18 cellular contexts compared by ENCODE assay signal in the genomic region with DNA sequence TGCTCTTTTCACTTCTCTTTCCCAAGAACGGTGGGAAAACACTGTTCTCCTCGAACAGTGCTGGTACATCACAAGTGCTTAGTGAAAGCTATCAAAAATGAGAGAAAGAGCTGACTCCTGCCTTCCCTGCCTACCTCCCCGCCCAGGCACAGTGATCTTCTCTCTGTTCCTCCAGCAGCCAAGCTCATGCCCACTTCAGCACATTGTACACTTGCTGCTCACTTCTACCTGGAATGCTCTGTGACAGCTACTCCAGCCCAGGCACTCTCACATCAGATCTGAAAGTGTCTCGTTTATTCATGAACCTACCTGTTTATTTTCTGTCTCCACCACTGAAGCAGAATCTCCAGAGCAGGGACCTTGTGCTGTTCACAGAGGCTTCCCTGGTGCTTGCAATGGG. TPM values are rescaled to one million over a fixed set of nuclear protein-coding genes. Genes with fewer than 3 reads are reported as not detected.
DNase-seq lines count a peak whose midpoint lies in the region; ATAC-seq and TF ChIP-seq lines count a peak whose summit lies in the region.
"Had no signal": no experiment of that assay in that cellular context is flagged by ENCODE, and none has a peak within 500 bp of the region (broad histone marks: within the 10 kb centered on the region; RNA-seq: fewer than 3 reads in every experiment).

No MANE protein-coding gene starts in this region.

- no peak for ATAC-seq in CD8-positive, alpha-beta T cell
- ATAC-seq in GM19467 (IDR thresholded peaks at IDR 0.05; ENCODE audit: unreplicated experiment): no peak
- ATAC-seq: left ventricle myocardium superior, Right ventricle myocardium inferior had no signal

- H3K9me3 Mint-ChIP-seq in CD8-positive, alpha-beta T cell: no peaks in the 10 kb centered on the region
- no peaks in the 10 kb centered on the region for H3K9me3 Mint-ChIP-seq in endodermal cell
- no peaks in the 10 kb centered on the region for H3K9me3 Mint-ChIP-seq in progenitor cell of endocrine pancreas (ENCODE audit: low read depth)

- POLR2A ChIA-PET in CD8-positive, alpha-beta T cell (lab: Charles Lee): interaction anchor here (2.1 kb wide), 1 partner anchor 17 kb away, joined by 11 read pairs; no protein-coding TSS in a partner anchor
- POLR2A ChIA-PET in HEK293 (lab: Yijun Ruan, JAX): interaction anchor here (1.1 kb wide), 1 partner anchor 38 kb away, joined by 3 read pairs; no protein-coding TSS in a partner anchor

- no peak overlapping the region for H3K4me3 ChIP-seq in CD8-positive, alpha-beta T cell (ENCODE audit: low read depth, low read length)
- H3K4me3 ChIP-seq in HEK293 (ENCODE audit: low read depth, low read length) (no peak overlapping the region), endodermal cell (ENCODE audit: low read length) (no peak overlapping the region)

- peaks cover 41% of the 10 kb centered on the region for H3K4me1 Mint-ChIP-seq in CD8-positive, alpha-beta T cell (ENCODE audit: low read depth)
- peaks cover 25% of the 10 kb centered on the region for H3K4me1 Mint-ChIP-seq in endodermal cell
- H3K4me1 Mint-ChIP-seq in progenitor cell of endocrine pancreas (ENCODE audit: low read depth): peaks cover 35% of the 10 kb centered on the region

- no peak overlapping the region for H3K9ac ChIP-seq in endodermal cell (ENCODE audit: extremely low read depth, low read length, poor library complexity, severe bottlenecking)

- H3K4me3 Mint-ChIP-seq in CD8-positive, alpha-beta T cell: peak overlapping the region; percentile 61
- peak overlapping the region; percentile 9 for H3K4me3 Mint-ChIP-seq in endodermal cell
- H3K4me3 Mint-ChIP-seq in progenitor cell of endocrine pancreas (ENCODE audit: low read depth): peak overlapping the region; percentile 11

- H3K36me3 ChIP-seq in CD8-positive, alpha-beta T cell (ENCODE audit: insufficient read depth, low read length): no peaks in the 10 kb centered on the region
- H3K36me3 ChIP-seq in HEK293 (ENCODE audit: control insufficient read depth in 2 of 2, insufficient read depth in 1 of 2, low read length in 2 of 2) (peaks cover 0 to 15% of the 10 kb centered on the region in 2 experiments; a peak in 1 of 3 replicates), endodermal cell (ENCODE audit: control insufficient read depth, insufficient read depth, low read length) (peaks cover 13% of the 10 kb centered on the region)
- H3K36me3 ChIP-seq: transverse colon had no signal

- 90 to 92% methylated on average over 4 of the region's 4 CpGs for WGBS in endodermal cell (ENCODE audit: insufficient coverage in 1 of 2, insufficient read length in 1 of 2), 2 experiments

- H3K27ac ChIP-seq in CD8-positive, alpha-beta T cell (ENCODE audit: low read depth, low read length): no peak overlapping the region
- H3K27ac ChIP-seq in HEK293 (ENCODE audit: extremely low read depth, low read depth, low read length) (no peak overlapping the region), endodermal cell (ENCODE audit: low read depth, low read length) (no peak overlapping the region)

- H3K36me3 Mint-ChIP-seq in CD8-positive, alpha-beta T cell: peaks cover 14% of the 10 kb centered on the region
- H3K36me3 Mint-ChIP-seq in endodermal cell (ENCODE audit: low read depth): peaks cover 20% of the 10 kb centered on the region
- H3K36me3 Mint-ChIP-seq in progenitor cell of endocrine pancreas (ENCODE audit: insufficient read depth): peaks cover 13% of the 10 kb centered on the region

- H3K27me3 ChIP-seq in CD8-positive, alpha-beta T cell (ENCODE audit: insufficient read depth, low read length): no peaks in the 10 kb centered on the region
- no peaks in the 10 kb centered on the region for H3K27me3 ChIP-seq in endodermal cell (ENCODE audit: control insufficient read depth, insufficient read depth, low read length, poor library complexity, severe bottlenecking)
- H3K27me3 ChIP-seq: transverse colon had no signal

- H3K27me3 Mint-ChIP-seq in CD8-positive, alpha-beta T cell (ENCODE audit: low read depth): no peaks in the 10 kb centered on the region
- H3K27me3 Mint-ChIP-seq in endodermal cell (ENCODE audit: insufficient read depth): no peaks in the 10 kb centered on the region
- H3K27me3 Mint-ChIP-seq in progenitor cell of endocrine pancreas: no peaks in the 10 kb centered on the region

- H3K9me3 ChIP-seq in CD8-positive, alpha-beta T cell (ENCODE audit: low read length): no peaks in the 10 kb centered on the region
- H3K9me3 ChIP-seq in HEK293 (ENCODE audit: control insufficient read depth, insufficient read depth, low read depth, low read length) (no peaks in the 10 kb centered on the region), endodermal cell (ENCODE audit: control insufficient read depth, low read length) (no peaks in the 10 kb centered on the region)
- H3K9me3 ChIP-seq: transverse colon had no signal

- no peak for TF ChIP-seq CTCF in CD8-positive, alpha-beta T cell (IDR thresholded peaks at IDR 0.05)
- no peak for TF ChIP-seq CTCF in HEK293 (tag by site-specific recombination; IDR thresholded peaks at IDR 0.05)
- no peak for TF ChIP-seq CTCF in endodermal cell (conservative IDR thresholded peaks at IDR 0.05)
- no peak for TF ChIP-seq CTCF in progenitor cell of endocrine pancreas (IDR thresholded peaks at IDR 0.05; ENCODE audit: unreplicated experiment)

- CTCF ChIA-PET in CD8-positive, alpha-beta T cell (lab: Charles Lee): interaction anchor here (1.7 kb wide), 1 partner anchor 54 kb away, joined by 5 read pairs; no protein-coding TSS in a partner anchor
- CTCF ChIA-PET in HEK293 (lab: Yijun Ruan, JAX): interaction anchor here (0.6 to 1.1 kb wide), 2 partner anchors 13 to 248 kb away, joined by 3 read pairs; no protein-coding TSS in a partner anchor

- H3K27ac Mint-ChIP-seq in CD8-positive, alpha-beta T cell: peak overlapping the region; percentile 0
- peak overlapping the region; percentile 15 for H3K27ac Mint-ChIP-seq in endodermal cell
- no peak overlapping the region for H3K27ac Mint-ChIP-seq in progenitor cell of endocrine pancreas

- H3K4me1 ChIP-seq in CD8-positive, alpha-beta T cell (ENCODE audit: insufficient read depth, low read length): peaks cover 18% of the 10 kb centered on the region
- peaks cover 6% of the 10 kb centered on the region; the same call in 1 of the 2 replicates for H3K4me1 ChIP-seq in HEK293 (ENCODE audit: control insufficient read depth, insufficient read depth, low read length)
- H3K4me1 ChIP-seq in endodermal cell (ENCODE audit: control insufficient read depth, insufficient read depth, low read length): peaks cover 3% of the 10 kb centered on the region

- DNase-seq in CD8-positive, alpha-beta T cell: no peak
- DNase-seq in endodermal cell: no peak
- no peak for DNase-seq in progenitor cell of endocrine pancreas (ENCODE audit: low spot score, unreplicated experiment)
- no peak for DNase-seq in HPDE6-E6E7 (ENCODE audit: extremely low spot score)
- no peak for DNase-seq in central memory CD4-positive, alpha-beta T cell
- DNase-seq in NCI-H2081 (lab: John Stamatoyannopoulos, UW): no peak
- DNase-seq: activated CD4-positive, alpha-beta T cell treated with anti-CD3 and anti-CD28 coated beads for 4 hours; hippocampal formation; left ventricle myocardium superior; NCI-H1048; NCI-H187 treated with DMSO at 0.1 percent for 48 hours; OCI-M1; stimulated activated CD4-positive, alpha-beta T cell treated with anti-CD3 and anti-CD28 coated beads, Interleukin-2, amount 100 ng/mL, for 48 hours; stimulated activated naive CD4-positive, alpha-beta T cell treated with Interleukin-2 at 50 U/mL for 16 hours; transverse colon had no signal

- intact Hi-C loops in CD8-positive, alpha-beta T cell (cut with DNase I, micrococcal nuclease): loop anchor here (2.0 to 5.0 kb wide), 3 partner anchors 17 to 54 kb away; partner anchors contain the start of gene ZNF367 (in 1 of the 2)

TF ChIP-seq in HEK293, 187 proteins besides CTCF, POLR2A, EP300 and RAD21:
- TF ChIP-seq, protein P1, sequence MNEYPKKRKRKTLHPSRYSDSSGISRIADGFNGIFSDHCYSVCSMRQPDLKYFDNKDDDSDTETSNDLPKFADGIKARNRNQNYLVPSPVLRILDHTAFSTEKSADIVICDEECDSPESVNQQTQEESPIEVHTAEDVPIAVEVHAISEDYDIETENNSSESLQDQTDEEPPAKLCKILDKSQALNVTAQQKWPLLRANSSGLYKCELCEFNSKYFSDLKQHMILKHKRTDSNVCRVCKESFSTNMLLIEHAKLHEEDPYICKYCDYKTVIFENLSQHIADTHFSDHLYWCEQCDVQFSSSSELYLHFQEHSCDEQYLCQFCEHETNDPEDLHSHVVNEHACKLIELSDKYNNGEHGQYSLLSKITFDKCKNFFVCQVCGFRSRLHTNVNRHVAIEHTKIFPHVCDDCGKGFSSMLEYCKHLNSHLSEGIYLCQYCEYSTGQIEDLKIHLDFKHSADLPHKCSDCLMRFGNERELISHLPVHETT (tag by site-specific recombination; IDR thresholded peaks at IDR 0.05): no peak
- TF ChIP-seq ZNF350 (tag by site-specific recombination; IDR thresholded peaks at IDR 0.05): no peak
- no peak for TF ChIP-seq ZBTB7A (tag by site-specific recombination; IDR thresholded peaks at IDR 0.05; ENCODE audit: low read depth)
- TF ChIP-seq ZNF114 (tag by site-specific recombination; IDR thresholded peaks at IDR 0.05): no peak
- TF ChIP-seq ZNF830 (tag by site-specific recombination; IDR thresholded peaks at IDR 0.05; ENCODE audit: low read depth): no peak
- TF ChIP-seq PRDM1 (tag by site-specific recombination; IDR thresholded peaks at IDR 0.05): peak; percentile 40; the same call in 1 of the 2 replicates

RNA-seq across cellular contexts. Expression of gene SLC35D2, which starts 1.8 kb away (rescaled TPM):
- total RNA-seq in CD8-positive, alpha-beta T cell: 10 to 100 TPM; 18.5 to 20.5 TPM
- total RNA-seq in endodermal cell: 10 to 100 TPM; 31.9 to 36.2 TPM
- 14.7 TPM for polyA plus RNA-seq in endodermal cell (2013, experiment 1 of 2)
- 14.5 TPM for polyA plus RNA-seq in endodermal cell (2013, experiment 2 of 2)
- 52.6 and 60.9 TPM in 2 replicates for total RNA-seq in progenitor cell of endocrine pancreas

RNA-seq across cellular contexts. Expression of gene ZNF367, which starts 36.5 kb away (rescaled TPM):
- 1 to 10 TPM; 6.1 to 6.4 TPM for total RNA-seq in CD8-positive, alpha-beta T cell
- total RNA-seq in endodermal cell: 10 to 100 TPM in 1 of 2 donors, 1 to 10 TPM in 1; 7.7 to 10.6 TPM
- polyA plus RNA-seq in endodermal cell (2013, experiment 1 of 2): 9.5 TPM
- polyA plus RNA-seq in endodermal cell (2013, experiment 2 of 2): 10.2 TPM
- total RNA-seq in progenitor cell of endocrine pancreas: 5.3 and 5.7 TPM in 2 replicates

Comparison
In these comparisons a context has a peak if more than half of its experiments do, and no peak if none do; other contexts are left out.
1. H3K4me3 Mint-ChIP-seq: peak in every context shown above with its lines; median percentile 61 in CD8-positive, alpha-beta T cell; 11 in progenitor cell of endocrine pancreas; 9 in endodermal cell.